8 cellular contexts compared by ENCODE assay signal in the genomic region with DNA sequence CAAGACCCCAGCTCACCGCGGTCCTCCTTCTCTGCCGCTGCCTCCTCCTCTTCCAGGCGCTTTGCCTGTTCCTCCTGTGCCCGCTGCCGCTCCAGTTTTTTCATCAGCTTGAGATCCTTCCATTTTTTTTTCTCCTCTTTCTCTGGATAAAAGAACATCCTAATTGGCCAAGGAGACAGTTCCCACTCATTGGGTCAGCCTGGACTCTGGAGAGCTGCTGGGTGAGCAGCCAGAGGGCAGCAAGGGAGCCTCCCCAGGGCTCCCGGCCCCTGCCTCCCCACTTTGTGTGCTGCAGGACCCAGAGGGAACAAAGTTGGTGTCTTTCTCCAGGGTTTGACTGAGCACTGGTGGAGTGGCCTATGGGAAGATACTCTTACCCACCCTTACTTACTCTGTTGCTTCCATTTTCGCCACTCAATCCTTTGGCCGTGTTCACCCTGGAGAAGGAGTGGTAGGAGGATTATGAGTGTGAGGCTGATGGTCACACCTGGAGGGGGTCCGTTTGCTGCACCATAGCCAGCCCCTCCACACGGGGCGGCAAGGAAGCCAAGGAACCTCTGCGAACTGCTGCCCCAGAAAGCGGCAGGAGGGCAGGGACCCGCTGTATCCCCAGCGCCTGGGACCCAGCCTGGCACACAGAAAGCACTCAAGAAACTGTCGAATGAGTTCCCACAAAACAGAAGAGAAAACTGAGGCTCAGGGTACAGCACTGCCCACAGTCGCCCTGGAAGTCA.
A peak's percentile ranks its signal among the peaks of the same experiment; 100 is the strongest.
DNase-seq lines count a peak whose midpoint lies in the region; ATAC-seq and TF ChIP-seq lines count a peak whose summit lies in the region.

No MANE protein-coding gene starts in this region.

- POLR2A ChIA-PET in AG04449 (lab: Yijun Ruan, JAX), result interaction anchor here (1.6 kb wide), 1 partner anchor 11 kb away, joined by 13 read pairs; a partner anchor contains a TSS

- ATAC-seq in GM21526 (IDR thresholded peaks at IDR 0.05; ENCODE audit: low FRiP score, unreplicated experiment) (peak; percentile 4), GM19328 (IDR thresholded peaks at IDR 0.05; ENCODE audit: unreplicated experiment) (no peak)
- ATAC-seq in stimulated activated naive CD8-positive, alpha-beta T cell treated with anti-CD3 and anti-CD28 coated beads, Interleukin-15, Interleukin-2, amounts not matched to agents 100 U/mL and 50 U/mL, for 24 hours, result peak; percentile 1

- H3K9me3 ChIP-seq in WERI-Rb-1 (ENCODE audit: severe bottlenecking), result no peaks in the 10 kb centered on the region
- no peaks in the 10 kb centered on the region for H3K9me3 ChIP-seq in iPS DF 6.9 (ENCODE audit: control insufficient read depth, insufficient read depth, low read length)

- H3K36me3 ChIP-seq in WERI-Rb-1, result peaks cover 59% of the 10 kb centered on the region
- peaks cover 33% of the 10 kb centered on the region for H3K36me3 ChIP-seq in iPS DF 6.9 (ENCODE audit: control insufficient read depth, insufficient read depth, low read length)

- WGBS in iPS DF 6.9 (ENCODE audit: insufficient coverage, insufficient read length), result no CpG with 5 or more reads among the region's 18 CpGs

- no peak for TF ChIP-seq CTCF in AG04449 (IDR thresholded peaks at IDR 0.05; ENCODE audit: insufficient read depth, low read length, missing control alignments)
- TF ChIP-seq CTCF in WERI-Rb-1 (IDR thresholded peaks at IDR 0.05; ENCODE audit: low read depth, low read length), result no peak

- H3K4me3 ChIP-seq in AG04449 (ENCODE audit: low read depth, low read length) (peak overlapping the region; percentile 89), WERI-Rb-1 (ENCODE audit: low read depth, low read length) (peak overlapping the region; percentile 89), iPS DF 6.9 (ENCODE audit: low read length) (peak overlapping the region; percentile 86)

- no peaks in the 10 kb centered on the region; the same call in 1 of the 2 replicates for H3K4me1 ChIP-seq in iPS DF 6.9 (ENCODE audit: control insufficient read depth, insufficient read depth, low read length)

- peak overlapping the region; percentile 75 for H3K27ac ChIP-seq in WERI-Rb-1
- no peak overlapping the region for H3K27ac ChIP-seq in iPS DF 6.9 (ENCODE audit: low read length)

- H3K27me3 ChIP-seq in WERI-Rb-1 (ENCODE audit: insufficient read depth, low read depth, severe bottlenecking) (no peaks in the 10 kb centered on the region), iPS DF 6.9 (ENCODE audit: control insufficient read depth, insufficient read depth, low read length) (no peaks in the 10 kb centered on the region)

- DNase-seq in AG04449 (ENCODE audit: low read depth, low spot score) (no peak), WERI-Rb-1 (no peak), iPS DF 6.9 (ENCODE audit: low read depth, low spot score) (no peak), SW480 (ENCODE audit: low spot score) (no peak), SW 1271 (lab: John Stamatoyannopoulos, UW) (no peak)
- no peak for DNase-seq in stimulated activated naive CD8-positive, alpha-beta T cell treated with anti-CD3 and anti-CD28 coated beads, Interleukin-15, Interleukin-2, amounts not matched to agents 100 U/mL and 50 U/mL, for 24 hours

- CTCF ChIA-PET in AG04449 (lab: Yijun Ruan, JAX), result interaction anchor here (0.5 to 4.9 kb wide), 2 partner anchors 10 to 12 kb away, joined by 3 to 67 read pairs; a partner anchor contains a TSS
